ENCODE assay signal across 20 cellular contexts in genomic region chr16:79756571-79756970, GRCh38.
"Had no signal": no experiment of that assay in that cellular context is flagged by ENCODE, and none has a peak within 500 bp of the region (broad histone marks: within the 10 kb centered on the region; RNA-seq: fewer than 3 reads in every experiment).

No MANE protein-coding gene starts in this region.

- H3K27ac Mint-ChIP-seq: activated naive CD8-positive, alpha-beta T cell treated with anti-CD3 and anti-CD28 coated beads, Interleukin-2, amount 50 U/mL, for 24 hours; activated T-cell treated with anti-CD3 and anti-CD28 coated beads, Interleukin-2, amount 50 U/mL, for 24 hours; natural killer cell treated with Interleukin-12 subunit alpha and Interleukin-12 subunit beta and Interleukin-15 and Interleukin-18, amount 100 ng/mL, for 72 hours; stimulated activated memory B cell treated with anti-CD40 and anti-IgM and Interleukin-4, amounts not matched to agents 10 μg/mL and 1 μg/mL and 100 μg/mL, for 72 hours had no signal

- H3K4me1 Mint-ChIP-seq: stimulated activated memory B cell treated with anti-CD40 and anti-IgM and Interleukin-4, amounts not matched to agents 10 μg/mL and 1 μg/mL and 100 μg/mL, for 72 hours had no signal

- ATAC-seq: activated naive CD8-positive, alpha-beta T cell treated with anti-CD3 and anti-CD28 coated beads, Interleukin-2, amount 50 U/mL, for 24 hours; left lung; mucosa of descending colon; natural killer cell treated with Interleukin-12 subunit alpha and Interleukin-12 subunit beta and Interleukin-15 and Interleukin-18, amount 100 ng/mL, for 72 hours; right cardiac atrium; stimulated activated memory B cell treated with anti-CD40 and anti-IgM and Interleukin-4, amounts not matched to agents 10 μg/mL and 1 μg/mL and 100 μg/mL, for 72 hours; upper lobe of right lung had no signal

- H3K9me3 Mint-ChIP-seq: activated T-cell treated with anti-CD3 and anti-CD28 coated beads, Interleukin-2, amount 50 U/mL, for 24 hours had no signal

- DNase-seq: activated CD8-positive, alpha-beta memory T cell treated with anti-CD3 and anti-CD28 coated beads, Interleukin-2, amount 50 U/mL, for 4 hours; activated gamma-delta T cell; activated naive CD4-positive, alpha-beta T cell treated with anti-CD3 and anti-CD28 coated beads, Interleukin-2, amount 50 U/mL, for 16 hours; activated naive CD8-positive, alpha-beta T cell treated with anti-CD3 and anti-CD28 coated beads, Interleukin-2, amount 50 U/mL, for 24 hours; activated T-cell treated with anti-CD3 and anti-CD28 coated beads, Interleukin-2, amount 50 U/mL, for 24 hours; amygdala; dermis blood vessel endothelial cell; effector CD4-positive, alpha-beta T cell; esophagus squamous epithelium; glutamatergic neuron; left lung; mucosa of descending colon; posterior cingulate gyrus; right cardiac atrium; stimulated activated CD4-positive, alpha-beta T cell treated with anti-CD3 and anti-CD28 coated beads, Interleukin-4, amount 100 ng/mL, for 24 hours; T-helper 9 cell; tibial artery; upper lobe of right lung had no signal

- H3K4me3 Mint-ChIP-seq: activated naive CD8-positive, alpha-beta T cell treated with anti-CD3 and anti-CD28 coated beads, Interleukin-2, amount 50 U/mL, for 24 hours; activated T-cell treated with anti-CD3 and anti-CD28 coated beads, Interleukin-2, amount 50 U/mL, for 24 hours; natural killer cell treated with Interleukin-12 subunit alpha and Interleukin-12 subunit beta and Interleukin-15 and Interleukin-18, amount 100 ng/mL, for 72 hours; stimulated activated memory B cell treated with anti-CD40 and anti-IgM and Interleukin-4, amounts not matched to agents 10 μg/mL and 1 μg/mL and 100 μg/mL, for 72 hours had no signal

- H3K36me3 Mint-ChIP-seq: natural killer cell treated with Interleukin-12 subunit alpha and Interleukin-12 subunit beta and Interleukin-15 and Interleukin-18, amount 100 ng/mL, for 72 hours; stimulated activated memory B cell treated with anti-CD40 and anti-IgM and Interleukin-4, amounts not matched to agents 10 μg/mL and 1 μg/mL and 100 μg/mL, for 72 hours had no signal
